Comparison of ENCODE assay signal across 24 cellular contexts in the genomic region with DNA sequence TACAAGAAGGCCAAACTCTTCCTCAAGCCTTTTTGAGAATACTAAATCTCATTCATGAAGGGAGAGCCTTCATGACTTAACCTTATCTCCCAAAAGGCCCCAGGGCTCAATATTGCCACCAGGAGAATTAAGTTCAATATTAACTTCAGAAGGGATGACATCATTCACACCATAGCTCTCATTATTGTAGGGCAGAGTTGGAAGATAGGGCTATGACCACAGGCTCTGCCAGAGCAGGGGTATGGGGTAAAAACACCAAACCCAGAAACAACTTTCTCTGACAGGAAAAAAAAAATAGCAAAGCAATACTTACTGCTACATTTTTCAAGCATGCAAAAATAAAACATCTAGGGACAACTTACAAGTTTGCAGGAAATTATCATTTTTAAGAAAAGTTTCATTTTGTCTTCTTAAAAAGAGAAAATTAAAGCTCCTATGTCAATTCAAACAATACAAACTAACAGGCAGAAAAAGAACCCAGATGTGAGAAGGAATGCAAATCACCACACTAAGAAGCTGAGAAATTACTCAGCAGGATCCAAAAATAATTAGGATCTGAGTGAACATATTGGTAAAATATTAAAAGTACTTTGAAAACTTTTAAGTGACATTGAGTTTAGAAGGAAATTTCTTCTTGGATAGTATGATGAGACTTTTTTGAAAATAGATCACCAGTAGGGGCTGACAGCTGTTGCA.
"Had no signal": no experiment of that assay in that cellular context is flagged by ENCODE, and none has a peak within 500 bp of the region (broad histone marks: within the 10 kb centered on the region; RNA-seq: fewer than 3 reads in every experiment).

No MANE protein-coding gene starts in this region.

- H3K9ac ChIP-seq: neural progenitor cell had no signal

- H3K4me1 ChIP-seq: esophagus squamous epithelium, gastroesophageal sphincter, left ventricle myocardium inferior, lower lobe of right lung, neural progenitor cell, right atrium auricular region, suprapubic skin, thyroid gland had no signal

- H2AFZ ChIP-seq: neural progenitor cell had no signal

- H3K27me3 Mint-ChIP-seq: memory B cell; natural killer cell treated with Interleukin-12 subunit alpha and Interleukin-12 subunit beta and Interleukin-15 and Interleukin-18, amount 100 ng/mL, for 72 hours; type B pancreatic cell had no signal

- FAIRE-seq: keratinocyte, small intestine, urothelium cell line had no signal

- H3K36me3 Mint-ChIP-seq: immature natural killer cell, memory B cell, neural progenitor cell, type B pancreatic cell had no signal

- H3K9me3 ChIP-seq: gastroesophageal sphincter, left ventricle myocardium inferior, lower lobe of right lung, ovary, right atrium auricular region, suprapubic skin, thyroid gland had no signal

- H3K9me3 Mint-ChIP-seq: memory B cell, neural progenitor cell, type B pancreatic cell had no signal

- H3K27me3 ChIP-seq: esophagus squamous epithelium, gastroesophageal sphincter, neural progenitor cell, ovary, right atrium auricular region, suprapubic skin, thyroid gland had no signal

- DNase-seq: effector memory CD4-positive, alpha-beta T cell; esophagus squamous epithelium; foreskin fibroblast; immature natural killer cell; left cardiac atrium; left ventricle myocardium inferior; lower lobe of right lung; midbrain; nucleus accumbens; ovary; small intestine; stimulated activated CD4-positive, alpha-beta T cell treated with anti-CD3 and anti-CD28 coated beads, Interleukin-12 subunit alpha, Interleukin-12 subunit beta, amount 100 ng/mL, for 4 hours; stimulated activated naive CD4-positive, alpha-beta T cell; thyroid gland had no signal

- H3K4me3 ChIP-seq: esophagus squamous epithelium, gastroesophageal sphincter, left ventricle myocardium inferior, lower lobe of right lung, neural progenitor cell, ovary, right atrium auricular region, suprapubic skin, thyroid gland had no signal

- H3K4me2 ChIP-seq: neural progenitor cell had no signal

- H3K27ac Mint-ChIP-seq: immature natural killer cell; memory B cell; natural killer cell treated with Interleukin-12 subunit alpha and Interleukin-12 subunit beta and Interleukin-15 and Interleukin-18, amount 100 ng/mL, for 72 hours; neural progenitor cell; type B pancreatic cell had no signal

- H3K4me3 Mint-ChIP-seq: immature natural killer cell; memory B cell; natural killer cell treated with Interleukin-12 subunit alpha and Interleukin-12 subunit beta and Interleukin-15 and Interleukin-18, amount 100 ng/mL, for 72 hours; neural progenitor cell; type B pancreatic cell had no signal

- H3K27ac ChIP-seq: epithelial cell of prostate, esophagus squamous epithelium, gastroesophageal sphincter, left ventricle myocardium inferior, lower lobe of right lung, neural progenitor cell, ovary, right atrium auricular region, suprapubic skin, thyroid gland had no signal

- H3K36me3 ChIP-seq: esophagus squamous epithelium, gastroesophageal sphincter, left ventricle myocardium inferior, lower lobe of right lung, neural progenitor cell, ovary, right atrium auricular region, suprapubic skin, thyroid gland had no signal

- ATAC-seq: gastroesophageal sphincter; left cardiac atrium; natural killer cell treated with Interleukin-12 subunit alpha and Interleukin-12 subunit beta and Interleukin-15 and Interleukin-18, amount 100 ng/mL, for 72 hours had no signal

- H3K4me1 Mint-ChIP-seq: immature natural killer cell, memory B cell, neural progenitor cell had no signal
